27 cellular contexts compared by ENCODE assay signal in the genomic region with DNA sequence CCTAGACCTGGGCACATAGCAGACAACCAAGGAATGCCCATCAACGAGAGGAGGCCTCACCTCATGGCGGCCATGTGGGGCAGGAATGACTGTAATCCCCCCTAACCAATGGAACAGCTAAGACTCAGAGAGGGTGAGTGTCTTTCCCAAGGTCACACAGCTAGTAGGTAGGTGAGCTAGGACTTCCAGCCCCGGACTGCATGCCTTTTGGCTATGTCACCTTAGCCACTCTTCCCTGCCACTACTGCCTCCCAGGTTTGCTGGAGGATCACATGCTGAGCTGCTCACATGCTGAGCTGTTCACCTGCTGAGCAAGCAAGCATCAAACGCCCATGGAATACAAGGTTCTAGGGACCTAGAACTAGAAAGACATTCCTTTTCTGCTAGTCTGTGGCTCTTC.
"Had no signal": no experiment of that assay in that cellular context is flagged by ENCODE, and none has a peak within 500 bp of the region (broad histone marks: within the 10 kb centered on the region; RNA-seq: fewer than 3 reads in every experiment).

No MANE protein-coding gene starts in this region.

- H3K9me3 ChIP-seq: SJCRH30, SK-N-SH had no signal

- H3K4me2 ChIP-seq: SK-N-SH had no signal

- ATAC-seq: activated T-cell treated with anti-CD3 and anti-CD28 coated beads, Interleukin-2, amount 50 U/mL, for 4 hours; Panc1 had no signal

- H3K27me3 ChIP-seq: brain microvascular endothelial cell, SJCRH30 had no signal

- H3K4me3 ChIP-seq: cardiac muscle cell, SJCRH30 had no signal

- H3K27ac ChIP-seq: brain microvascular endothelial cell, cardiac muscle cell, SJCRH30, VCaP had no signal

- H3K36me3 ChIP-seq: brain microvascular endothelial cell, cardiac muscle cell, SJCRH30 had no signal

- DNase-seq: activated CD4-positive, alpha-beta memory T cell treated with anti-CD3 and anti-CD28 coated beads for 36 hours; activated CD4-positive, alpha-beta T cell treated with anti-CD3 and anti-CD28 coated beads, Interleukin-2, amount 10 ng/mL, durations not matched to agents 7 days and 5 days; activated CD4-positive, CD25-positive, alpha-beta regulatory T cell; activated CD8-positive, alpha-beta memory T cell treated with anti-CD3 and anti-CD28 coated beads for 24 hours; activated gamma-delta T cell treated with Interleukin-2 at 50 U/mL for 16 hours; activated naive CD4-positive, alpha-beta T cell treated with anti-CD3 and anti-CD28 coated beads, Interleukin-2, amount 10 ng/mL, durations not matched to agents 7 days and 5 days; activated naive CD8-positive, alpha-beta T cell treated with anti-CD3 and anti-CD28 coated beads for 36 hours; activated T-cell treated with anti-CD3 and anti-CD28 coated beads, Interleukin-2, amount 50 U/mL, for 4 hours; brain microvascular endothelial cell; Karpas-422; MM.1S; NCI-H1105; NCI-H1436; NCI-H2029; NCI-H345; NCI-H510A treated with DMSO at 0.1 percent for 48 hours; NCI-H69; NK-92 treated with Interleukin-12 subunit alpha and Interleukin-12 subunit beta, amount 100 ng/mL, for 24 hours; OCI-M1; Right ventricle myocardium superior; RPMI8226; SJCRH30; SK-N-SH; T-helper 1 cell had no signal
